22 cellular contexts compared by ENCODE assay signal in the genomic region with DNA sequence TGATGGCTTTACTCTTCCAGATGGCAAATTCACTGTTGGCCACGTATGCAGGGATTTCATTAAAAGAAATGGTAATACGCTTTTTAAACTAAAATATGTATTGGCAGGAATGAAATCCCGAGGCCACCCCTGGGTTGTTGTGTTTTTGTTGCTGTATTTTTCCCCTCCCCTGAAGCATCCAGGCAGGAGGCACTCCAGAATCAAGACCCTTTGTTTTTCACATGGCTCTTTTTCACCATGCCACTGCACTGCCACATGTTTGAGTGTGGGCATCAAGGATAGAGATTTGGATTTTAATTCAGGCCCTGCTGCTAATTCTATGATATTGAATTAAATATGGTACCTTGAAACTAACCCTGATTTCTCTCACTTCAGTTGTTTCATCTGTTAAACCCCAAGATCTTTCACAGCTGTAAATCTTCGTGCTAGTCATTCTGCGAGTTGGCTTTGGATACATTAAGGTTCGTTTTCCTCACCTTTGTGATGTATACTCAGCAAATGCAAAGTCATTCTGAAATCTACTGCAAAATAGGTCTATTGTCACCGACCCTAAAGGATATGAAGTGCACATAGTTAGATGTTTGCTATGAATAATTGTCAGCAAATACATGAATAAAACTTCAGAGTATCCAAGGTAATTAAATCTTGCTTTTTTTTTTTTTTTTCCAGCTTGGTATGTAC.
DNase-seq lines count a peak whose midpoint lies in the region; ATAC-seq lines count a peak whose summit lies in the region.
"Had no signal": no experiment of that assay in that cellular context is flagged by ENCODE, and none has a peak within 500 bp of the region (broad histone marks: within the 10 kb centered on the region; RNA-seq: fewer than 3 reads in every experiment).

No MANE protein-coding gene starts in this region.

- no peak overlapping the region for H3K27ac Mint-ChIP-seq in naive thymus-derived CD4-positive, alpha-beta T cell
- H3K27ac Mint-ChIP-seq: activated T-helper 1 cell treated with anti-CD3 and anti-CD28 coated beads, Interleukin-12 subunit alpha, Interleukin-12 subunit beta, Interleukin-2, Interleukin-4 antibody, amounts not matched to agents 30 ng/mL and 10 ng/mL and 1 ng/mL, durations not matched to agents 14 hours and 24 hours and 36 hours; dendritic cell treated with granulocyte-macrophage colony-stimulating factor and Interleukin-4, amounts not matched to agents 40 ng/mL and 50 ng/mL, for 4 days had no signal

- no peaks in the 10 kb centered on the region for H3K4me1 ChIP-seq in naive thymus-derived CD4-positive, alpha-beta T cell (ENCODE audit: control insufficient read depth in 2 of 2, insufficient read depth in 2 of 2, low read length in 2 of 2)

- ATAC-seq in GM18907 (IDR thresholded peaks at IDR 0.05; ENCODE audit: unreplicated experiment) (peak; percentile 87), GM21737 (IDR thresholded peaks at IDR 0.05; ENCODE audit: unreplicated experiment) (peak; percentile 59), HG02981 (IDR thresholded peaks at IDR 0.05; ENCODE audit: unreplicated experiment) (peak; percentile 71)
- ATAC-seq in naive thymus-derived CD4-positive, alpha-beta T cell = no peak
- ATAC-seq: HCT116 had no signal

- H3K27me3 Mint-ChIP-seq in naive thymus-derived CD4-positive, alpha-beta T cell = no peaks in the 10 kb centered on the region
- H3K27me3 Mint-ChIP-seq: dendritic cell treated with granulocyte-macrophage colony-stimulating factor and Interleukin-4, amounts not matched to agents 40 ng/mL and 50 ng/mL, for 4 days had no signal

- no peaks in the 10 kb centered on the region for H3K27me3 ChIP-seq in naive thymus-derived CD4-positive, alpha-beta T cell (ENCODE audit: control insufficient read depth in 2 of 2, insufficient read depth in 2 of 2, low read length in 2 of 2)
- H3K27me3 ChIP-seq: cardiac muscle cell had no signal

- intact Hi-C loops in naive thymus-derived CD4-positive, alpha-beta T cell (cut with micrococcal nuclease) = no loop called here

- peaks cover 0 to 22% (median 1%) of the 10 kb centered on the region in 11 donors for H3K9me3 Mint-ChIP-seq in naive thymus-derived CD4-positive, alpha-beta T cell
- H3K9me3 Mint-ChIP-seq: activated T-helper 1 cell treated with anti-CD3 and anti-CD28 coated beads, Interleukin-12 subunit alpha, Interleukin-12 subunit beta, Interleukin-2, Interleukin-4 antibody, amounts not matched to agents 30 ng/mL and 10 ng/mL and 1 ng/mL, durations not matched to agents 14 hours and 24 hours and 36 hours; dendritic cell treated with granulocyte-macrophage colony-stimulating factor and Interleukin-4, amounts not matched to agents 40 ng/mL and 50 ng/mL, for 4 days had no signal

- peak; percentile 33 to 63 for DNase-seq in NCI-H446 (lab: John Stamatoyannopoulos, UW)
- DNase-seq in NOMO-1 (lab: John Stamatoyannopoulos, UW; ENCODE audit: unreplicated experiment in 2 of 2) = no peak
- DNase-seq in cerebellar nuclear complex (lab: John Stamatoyannopoulos, UW) = no peak
- no peak for DNase-seq in NCI-H2171 treated with DMSO at 0.1 percent for 48 hours (lab: John Stamatoyannopoulos, UW)
- DNase-seq in naive thymus-derived CD4-positive, alpha-beta T cell = no peak
- DNase-seq: activated CD4-positive, alpha-beta T cell treated with anti-CD3 and anti-CD28 coated beads for 48 hours; activated naive CD4-positive, alpha-beta T cell treated with anti-CD3 and anti-CD28 coated beads, Interleukin-2, amount 50 U/mL, for 16 hours; C1 segment of cervical spinal cord; EL; NCI-H1092; NCI-H2081; NCI-H526 treated with DMSO at 0.1 percent for 48 hours; RPMI8226; stimulated activated naive CD4-positive, alpha-beta T cell treated with Interleukin-2 at 50 U/mL for 16 hours had no signal

- POLR2A ChIA-PET in naive thymus-derived CD4-positive, alpha-beta T cell (lab: Charles Lee) = no interaction called here

- no peaks in the 10 kb centered on the region for H3K36me3 ChIP-seq in naive thymus-derived CD4-positive, alpha-beta T cell (ENCODE audit: control insufficient read depth in 2 of 3, insufficient read depth in 3 of 3, low read length in 3 of 3)
- H3K36me3 ChIP-seq: cardiac muscle cell had no signal

- no peaks in the 10 kb centered on the region for H3K4me1 Mint-ChIP-seq in naive thymus-derived CD4-positive, alpha-beta T cell

- H3K4me3 Mint-ChIP-seq in naive thymus-derived CD4-positive, alpha-beta T cell = no peak overlapping the region
- H3K4me3 Mint-ChIP-seq: activated T-helper 1 cell treated with anti-CD3 and anti-CD28 coated beads, Interleukin-12 subunit alpha, Interleukin-12 subunit beta, Interleukin-2, Interleukin-4 antibody, amounts not matched to agents 30 ng/mL and 10 ng/mL and 1 ng/mL, durations not matched to agents 14 hours and 24 hours and 36 hours; dendritic cell treated with granulocyte-macrophage colony-stimulating factor and Interleukin-4, amounts not matched to agents 40 ng/mL and 50 ng/mL, for 4 days had no signal

- no peaks in the 10 kb centered on the region for H3K36me3 Mint-ChIP-seq in naive thymus-derived CD4-positive, alpha-beta T cell

- CTCF ChIA-PET in naive thymus-derived CD4-positive, alpha-beta T cell (lab: Charles Lee) = no interaction called here

- H3K9me3 ChIP-seq in naive thymus-derived CD4-positive, alpha-beta T cell (ENCODE audit: control insufficient read depth in 2 of 3, low read length in 3 of 3) = no peaks in the 10 kb centered on the region

- H3K27ac ChIP-seq in naive thymus-derived CD4-positive, alpha-beta T cell (ENCODE audit: low read depth, low read length) = no peak overlapping the region
- H3K27ac ChIP-seq: cardiac muscle cell had no signal

- H3K4me3 ChIP-seq in naive thymus-derived CD4-positive, alpha-beta T cell (ENCODE audit: low read length) = no peak overlapping the region
- H3K4me3 ChIP-seq: cardiac muscle cell, smooth muscle cell had no signal

Comparison
In these comparisons a context has a peak if more than half of its experiments do, and no peak if none do; other contexts are left out.
1. DNase-seq: peak in NCI-H446 (2 of 2); none in NOMO-1 (0 of 2), cerebellar nuclear complex (0 of 2), NCI-H2171 treated with DMSO at 0.1 percent for 48 hours (single experiment) and naive thymus-derived CD4-positive, alpha-beta T cell (0 of 9).